In the genomic region with DNA sequence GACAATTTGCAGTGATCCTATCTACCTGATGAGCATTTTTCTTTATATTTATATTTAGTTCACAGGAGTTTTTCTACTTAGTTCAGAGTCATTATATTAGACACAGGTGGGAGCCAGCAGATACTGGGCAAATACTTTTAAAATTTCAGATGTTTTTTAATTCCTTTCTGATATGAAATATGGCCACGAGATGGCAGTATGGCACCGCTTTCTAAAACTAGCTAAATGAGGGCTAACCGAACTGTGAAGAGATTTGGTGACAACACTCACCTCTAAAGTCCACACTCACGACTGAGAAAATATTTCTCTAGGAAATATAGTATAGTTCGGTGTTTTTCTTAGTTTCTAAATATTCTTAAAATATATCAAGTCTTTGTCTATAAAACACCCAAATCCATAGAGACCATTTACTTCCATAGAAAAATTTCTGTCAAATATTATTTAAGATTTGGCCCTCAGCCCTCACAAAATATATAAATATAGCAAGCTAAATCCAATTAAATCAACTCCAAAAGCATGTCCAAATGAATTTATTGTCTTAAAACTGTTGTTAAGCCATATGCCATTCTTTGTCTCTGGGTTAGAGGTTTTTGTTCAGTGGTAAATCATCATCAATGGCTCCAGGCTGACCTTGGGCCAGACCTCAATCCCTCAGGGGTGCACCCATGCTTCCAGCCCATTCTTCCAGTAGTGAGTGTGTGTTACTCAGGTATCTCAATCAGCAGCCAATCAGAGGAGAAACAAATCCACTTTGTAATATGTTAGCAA, we compare ENCODE assay signal across 8 cellular contexts.
DNase-seq lines count a peak whose midpoint lies in the region; ATAC-seq and TF ChIP-seq lines count a peak whose summit lies in the region.

No MANE protein-coding gene starts in this region.

- no peaks in the 10 kb centered on the region for H3K4me1 ChIP-seq in CD4-positive, CD25-positive, alpha-beta regulatory T cell (ENCODE audit: control insufficient read depth, insufficient read depth, low read length, poor library complexity, severe bottlenecking)

- TF ChIP-seq CTCF in HFFc6 (IDR thresholded peaks at IDR 0.05) (peak; percentile 91), epithelial cell of esophagus (IDR thresholded peaks at IDR 0.05; ENCODE audit: insufficient read depth, low read depth, low read length, missing control alignments) (peak; percentile 62), nephron progenitor cell (IDR thresholded peaks at IDR 0.05) (peak; percentile 73)

- no peak overlapping the region for H3K4me3 ChIP-seq in CD4-positive, CD25-positive, alpha-beta regulatory T cell (ENCODE audit: low read depth, low read length)
- H3K4me3 ChIP-seq in epithelial cell of esophagus (ENCODE audit: low read length) = no peak overlapping the region

- H3K9me3 Mint-ChIP-seq in CD4-positive, CD25-positive, alpha-beta regulatory T cell = peaks cover 0 to 2% (median 0%) of the 10 kb centered on the region in 7 donors
- H3K9me3 Mint-ChIP-seq in HFFc6 (no peaks in the 10 kb centered on the region), nephron progenitor cell (no peaks in the 10 kb centered on the region)

- peaks cover 0 to 13% (median 9%) of the 10 kb centered on the region in 4 donors for H3K4me1 Mint-ChIP-seq in CD4-positive, CD25-positive, alpha-beta regulatory T cell
- H3K4me1 Mint-ChIP-seq in HFFc6 (ENCODE audit: low read depth) = no peaks in the 10 kb centered on the region
- H3K4me1 Mint-ChIP-seq in nephron progenitor cell = peaks cover 25% of the 10 kb centered on the region

- no peaks in the 10 kb centered on the region for H3K27me3 ChIP-seq in CD4-positive, CD25-positive, alpha-beta regulatory T cell (ENCODE audit: control insufficient read depth, insufficient read depth, low read length)

- H3K36me3 ChIP-seq in CD4-positive, CD25-positive, alpha-beta regulatory T cell (ENCODE audit: control insufficient read depth, insufficient read depth, low read length) = peaks cover 65% of the 10 kb centered on the region

- peaks cover 50% of the 10 kb centered on the region for H3K36me3 Mint-ChIP-seq in CD4-positive, CD25-positive, alpha-beta regulatory T cell
- no peaks in the 10 kb centered on the region for H3K36me3 Mint-ChIP-seq in HFFc6 (ENCODE audit: low read depth)
- peaks cover 11% of the 10 kb centered on the region for H3K36me3 Mint-ChIP-seq in nephron progenitor cell (ENCODE audit: low read depth)

- peak overlapping the region in 1 of 3 donors; percentile 47 for H3K27ac Mint-ChIP-seq in CD4-positive, CD25-positive, alpha-beta regulatory T cell
- no peak overlapping the region for H3K27ac Mint-ChIP-seq in HFFc6
- no peak overlapping the region for H3K27ac Mint-ChIP-seq in nephron progenitor cell

- peak; percentile 44 to 83 (median 69) for DNase-seq in CD4-positive, CD25-positive, alpha-beta regulatory T cell
- DNase-seq in HFFc6 (peak; percentile 44), NOMO-1 treated with dmso at 0.1 percent for 144 hours (lab: John Stamatoyannopoulos, UW; ENCODE audit: unreplicated experiment) (peak; percentile 5), epithelial cell of esophagus (ENCODE audit: low read depth) (peak; percentile 57), nephron progenitor cell (peak; percentile 67), stromal cell of bone marrow (ENCODE audit: low read depth) (peak; percentile 30)
- DNase-seq in activated CD8-positive, alpha-beta memory T cell treated with anti-CD3 and anti-CD28 coated beads, Interleukin-2, amount 50 U/mL, for 1 hour (ENCODE audit: extremely low read depth) = peak; percentile 29

- no peaks in the 10 kb centered on the region for H3K27me3 Mint-ChIP-seq in CD4-positive, CD25-positive, alpha-beta regulatory T cell
- H3K27me3 Mint-ChIP-seq in HFFc6 (ENCODE audit: insufficient read depth) (no peaks in the 10 kb centered on the region), nephron progenitor cell (ENCODE audit: low read depth, poor library complexity) (peaks cover 14% of the 10 kb centered on the region)

- H3K4me3 Mint-ChIP-seq in CD4-positive, CD25-positive, alpha-beta regulatory T cell = no peak overlapping the region
- H3K4me3 Mint-ChIP-seq in HFFc6 (no peak overlapping the region), nephron progenitor cell (no peak overlapping the region)

- no peak overlapping the region for H3K27ac ChIP-seq in CD4-positive, CD25-positive, alpha-beta regulatory T cell (ENCODE audit: insufficient read depth, low read length, poor library complexity, severe bottlenecking)

- ATAC-seq in CD4-positive, CD25-positive, alpha-beta regulatory T cell (ENCODE audit: low read depth in 2 of 2) = peak; percentile 55 to 67
- no peak for ATAC-seq in GM19023 (IDR thresholded peaks at IDR 0.05; ENCODE audit: unreplicated experiment)

- no peaks in the 10 kb centered on the region for H3K9me3 ChIP-seq in CD4-positive, CD25-positive, alpha-beta regulatory T cell (ENCODE audit: control insufficient read depth in 2 of 2, low read length in 2 of 2)

Comparison
In these comparisons a context has a peak if more than half of its experiments do, and no peak if none do; other contexts are left out.
1. DNase-seq: peak in every context shown above with its lines; median percentile 69 in CD4-positive, CD25-positive, alpha-beta regulatory T cell; 67 in nephron progenitor cell; 57 in epithelial cell of esophagus; 44 in HFFc6; 30 in stromal cell of bone marrow; 29 in activated CD8-positive, alpha-beta memory T cell treated with anti-CD3 and anti-CD28 coated beads, Interleukin-2, amount 50 U/mL, for 1 hour; 5 in NOMO-1 treated with dmso at 0.1 percent for 144 hours.